8 cellular contexts compared by ENCODE assay signal in genomic region chr16:67658849-67659674, GRCh38. TPM values are rescaled to one million over a fixed set of nuclear protein-coding genes. Genes with fewer than 3 reads are reported as not detected.
DNase-seq lines count a peak whose midpoint lies in the region; ATAC-seq and TF ChIP-seq lines count a peak whose summit lies in the region.

No MANE protein-coding gene starts in this region.

- peak overlapping the region; percentile 85 for H4K8ac ChIP-seq in trophoblast cell (ENCODE audit: low read depth, low read length)

- WGBS in trophoblast cell (ENCODE audit: extremely low coverage, insufficient coverage, insufficient read length) = no CpG with 5 or more reads among the region's 21 CpGs

- TF ChIP-seq CTCF in DND-41 (IDR thresholded peaks at IDR 0.05; ENCODE audit: borderline replicate concordance, extremely low read depth, low read length, poor library complexity, severe bottlenecking) (no peak), RWPE1 (conservative IDR thresholded peaks at IDR 0.05; ENCODE audit: low read depth) (no peak), epithelial cell of proximal tubule (conservative IDR thresholded peaks at IDR 0.05; ENCODE audit: low read depth, low read length) (no peak)

- DNase-seq in DND-41 (no peak), RWPE1 (ENCODE audit: low spot score) (no peak), epithelial cell of proximal tubule (ENCODE audit: low read depth) (no peak), trophoblast cell (no peak), midbrain (lab: John Stamatoyannopoulos, UW) (no peak)
- no peak for DNase-seq in activated CD4-positive, CD25-positive, alpha-beta regulatory T cell (lab: John Stamatoyannopoulos, UW)
- DNase-seq in stimulated activated CD4-positive, alpha-beta T cell treated with anti-CD3 and anti-CD28 coated beads, Interleukin-4, amount 100 ng/mL, for 1 hour = no peak

- peak overlapping the region; percentile 60 to 95; a peak in 3 of 4 replicates for H3K4me3 ChIP-seq in DND-41 (ENCODE audit: low read depth in 1 of 2, low read length in 2 of 2)
- H3K4me3 ChIP-seq in epithelial cell of proximal tubule (ENCODE audit: low read depth, low read length) = peak overlapping the region; percentile 98
- H3K4me3 ChIP-seq in trophoblast cell (ENCODE audit: low read depth, low read length) = peak overlapping the region; percentile 85

- H2BK5ac ChIP-seq in trophoblast cell (ENCODE audit: low read depth, low read length, poor library complexity) = no peak overlapping the region

- H3K9me3 ChIP-seq in DND-41 (ENCODE audit: insufficient read depth, low read length, severe bottlenecking) (no peaks in the 10 kb centered on the region), trophoblast cell (ENCODE audit: insufficient read depth, low read depth, low read length) (no peaks in the 10 kb centered on the region)

- H3K18ac ChIP-seq in trophoblast cell (ENCODE audit: low read length) = peak overlapping the region; percentile 18

- H2AFZ ChIP-seq in DND-41 (ENCODE audit: low read depth, low read length) (peak overlapping the region; percentile 81; the same call in 1 of the 2 replicates), trophoblast cell (ENCODE audit: insufficient read depth, low read length, poor library complexity) (no peak overlapping the region)

- H3K14ac ChIP-seq in trophoblast cell (ENCODE audit: low read length) = no peak overlapping the region

- H3K27ac ChIP-seq in DND-41 (ENCODE audit: low read length) (peak overlapping the region; percentile 76), RWPE1 (peak overlapping the region; percentile 92), trophoblast cell (ENCODE audit: low read depth, low read length) (no peak overlapping the region)

- POLR2A ChIA-PET in RWPE1 (lab: Yijun Ruan, JAX; ENCODE audit: low non-redundant PET) = no interaction called here

- H3K4me2 ChIP-seq in DND-41 (ENCODE audit: insufficient read depth, low read length) (peak overlapping the region; percentile 97), trophoblast cell (ENCODE audit: low read length) (peak overlapping the region; percentile 81)

- no peak overlapping the region for H2BK120ac ChIP-seq in trophoblast cell (ENCODE audit: insufficient read depth, low read length, poor library complexity)

- H3K27me3 ChIP-seq in DND-41 (ENCODE audit: insufficient read depth, low read length, poor library complexity) (no peaks in the 10 kb centered on the region), trophoblast cell (ENCODE audit: insufficient read depth, low read length) (no peaks in the 10 kb centered on the region)

- H3K36me3 ChIP-seq in DND-41 (ENCODE audit: insufficient read depth, low read length) (peaks cover 72% of the 10 kb centered on the region), trophoblast cell (ENCODE audit: control insufficient read depth in 1 of 2, insufficient read depth in 2 of 2, low read length in 2 of 2) (peaks cover 13 to 21% of the 10 kb centered on the region in 2 experiments)

- H3K9ac ChIP-seq in DND-41 (ENCODE audit: low read depth, low read length) = peak overlapping the region; percentile 83
- peak overlapping the region; percentile 44 for H3K9ac ChIP-seq in trophoblast cell (ENCODE audit: low read length)

- CTCF ChIA-PET in RWPE1 (lab: Yijun Ruan, JAX) = interaction anchor here (0.6 to 1.2 kb wide), 4 partner anchors 14 to 155 kb away, joined by 3 to 4 read pairs (median 4); partner anchors contain the start of gene CTCF

- H4K20me1 ChIP-seq in DND-41 (ENCODE audit: insufficient read depth, low read length) = peaks cover 43% of the 10 kb centered on the region

- no peak overlapping the region for H2AK5ac ChIP-seq in trophoblast cell (ENCODE audit: low read length)

- H4K91ac ChIP-seq in trophoblast cell (ENCODE audit: low read depth, low read length) = no peak overlapping the region

- H4K12ac ChIP-seq in trophoblast cell (ENCODE audit: low read depth, low read length) = no peak overlapping the region

- H3K79me2 ChIP-seq in DND-41 (ENCODE audit: insufficient read depth, low read length) (peaks cover 20% of the 10 kb centered on the region), trophoblast cell (ENCODE audit: control insufficient read depth, insufficient read depth, low read length, poor library complexity) (peaks cover 3% of the 10 kb centered on the region)

- no peak overlapping the region for H3K23ac ChIP-seq in trophoblast cell (ENCODE audit: low read length)

- ATAC-seq in DND-41 (ENCODE audit: insufficient read depth, low read depth) = no peak
- no peak for ATAC-seq in GM21526 (IDR thresholded peaks at IDR 0.05; ENCODE audit: low FRiP score, unreplicated experiment)

- H2BK12ac ChIP-seq in trophoblast cell (ENCODE audit: low read length) = no peak overlapping the region

- peaks cover 7% of the 10 kb centered on the region for H3K79me1 ChIP-seq in trophoblast cell (ENCODE audit: low read length)

- H3K4me1 ChIP-seq in DND-41 (ENCODE audit: insufficient read depth, low read length) (peaks cover 29% of the 10 kb centered on the region), trophoblast cell (ENCODE audit: control insufficient read depth in 1 of 2, insufficient read depth in 2 of 2, low read length in 2 of 2) (peaks cover 5 to 10% of the 10 kb centered on the region in 2 experiments)

- no peak overlapping the region for H3K4ac ChIP-seq in trophoblast cell (ENCODE audit: low read depth, low read length)

RNA-seq across cellular contexts. Expression of gene ACD, which starts 1.0 kb away (rescaled TPM):
- 71.6 and 73.2 TPM in 2 replicates for total RNA-seq in epithelial cell of proximal tubule
- polyA plus RNA-seq in trophoblast cell (2013) = 22.2 and 22.3 TPM in 2 replicates

RNA-seq across cellular contexts. Expression of gene PARD6A, which starts 1.7 kb away (rescaled TPM):
- 13.3 and 15.9 TPM in 2 replicates for total RNA-seq in epithelial cell of proximal tubule
- 0.74 and 0.76 TPM in 2 replicates for polyA plus RNA-seq in trophoblast cell (2013)

RNA-seq across cellular contexts. Expression of gene ENKD1, which starts 7.5 kb away (rescaled TPM):
- total RNA-seq in epithelial cell of proximal tubule = 12.2 and 17.4 TPM in 2 replicates
- 4.3 and 4.7 TPM in 2 replicates for polyA plus RNA-seq in trophoblast cell (2013)

RNA-seq across cellular contexts. Expression of gene C16orf86, which starts 7.6 kb away (rescaled TPM):
- total RNA-seq in epithelial cell of proximal tubule = 4.7 and 5.9 TPM in 2 replicates
- polyA plus RNA-seq in trophoblast cell (2013) = 0.54 and 0.86 TPM in 2 replicates

RNA-seq across cellular contexts. Expression of gene CARMIL2, which starts 14.1 kb away (rescaled TPM):
- total RNA-seq in epithelial cell of proximal tubule = 1.3 and 2.7 TPM in 2 replicates
- 2.3 and 2.5 TPM in 2 replicates for polyA plus RNA-seq in trophoblast cell (2013)
